Comparison of ENCODE assay signal across 16 cellular contexts in the genomic region with DNA sequence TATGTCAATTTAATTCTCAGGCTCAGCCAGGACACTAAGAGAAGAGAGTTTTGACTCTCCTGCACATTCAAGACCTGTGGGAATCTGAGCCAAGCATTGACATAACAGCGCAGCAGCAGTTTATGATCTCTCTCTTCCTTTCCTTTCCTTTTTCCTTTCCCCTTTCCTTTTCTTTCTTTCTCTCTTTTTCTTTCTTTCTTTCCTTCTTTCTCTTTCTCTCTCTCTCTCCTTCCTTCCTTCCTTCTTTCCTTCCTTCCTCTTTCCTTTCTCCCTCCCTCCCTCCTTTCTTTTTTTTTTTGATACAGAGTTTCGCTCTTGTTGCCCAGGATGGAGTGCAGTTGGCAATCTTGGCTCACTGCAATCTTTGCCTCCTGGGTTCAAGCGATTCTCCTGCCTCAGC. TPM values are rescaled to one million over a fixed set of nuclear protein-coding genes. Genes with fewer than 3 reads are reported as not detected.
DNase-seq lines count a peak whose midpoint lies in the region; ATAC-seq and TF ChIP-seq lines count a peak whose summit lies in the region.
"Had no signal": no experiment of that assay in that cellular context is flagged by ENCODE, and none has a peak within 500 bp of the region (broad histone marks: within the 10 kb centered on the region; RNA-seq: fewer than 3 reads in every experiment).

No MANE protein-coding gene starts in this region.

- H3K27ac Mint-ChIP-seq in T-helper 2 cell treated with Interferon-gamma antibody and Interleukin-4, amounts not matched to agents 5 μg/mL and 100 μg/mL, for 36 hours, result no peak overlapping the region
- H3K27ac Mint-ChIP-seq: activated B cell treated with CpG ODN at 0.5 μM for 24 hours; natural killer cell; stimulated activated memory B cell treated with anti-CD40 and anti-IgM and Interleukin-4, amounts not matched to agents 10 μg/mL and 1 μg/mL and 100 μg/mL, for 72 hours had no signal

- H3K4me1 ChIP-seq in A673 (ENCODE audit: insufficient read depth, low read length, poor library complexity, severe bottlenecking), result peaks cover 1% of the 10 kb centered on the region
- peaks cover 6% of the 10 kb centered on the region for H3K4me1 ChIP-seq in Panc1 (ENCODE audit: control insufficient read depth, insufficient read depth, low read length)
- peaks cover 0 to 2% of the 10 kb centered on the region in 2 donors for H3K4me1 ChIP-seq in neuronal stem cell (ENCODE audit: control insufficient read depth in 2 of 2, insufficient read depth in 1 of 2, low read depth in 1 of 2, low read length in 2 of 2)

- H3K4ac ChIP-seq in neuronal stem cell (ENCODE audit: low read length), result no peak overlapping the region

- H2AFZ ChIP-seq in neuronal stem cell (ENCODE audit: low read length), result peak overlapping the region; percentile 28

- no peak overlapping the region for H3K14ac ChIP-seq in neuronal stem cell (ENCODE audit: low read length)

- CTCF ChIA-PET in A673 (lab: Charles Lee) (no interaction called here), Panc1 (lab: Charles Lee) (no interaction called here)

- H2AK5ac ChIP-seq in neuronal stem cell (ENCODE audit: low read depth, low read length), result no peak overlapping the region

- H4K8ac ChIP-seq in neuronal stem cell (ENCODE audit: low read depth, low read length), result no peak overlapping the region

- H3K23ac ChIP-seq in neuronal stem cell (ENCODE audit: low read depth, low read length, poor library complexity), result no peak overlapping the region

- no peaks in the 10 kb centered on the region for H3K36me3 Mint-ChIP-seq in T-helper 2 cell treated with Interferon-gamma antibody and Interleukin-4, amounts not matched to agents 5 μg/mL and 100 μg/mL, for 36 hours (ENCODE audit: low read depth)
- H3K36me3 Mint-ChIP-seq: natural killer cell; stimulated activated memory B cell treated with anti-CD40 and anti-IgM and Interleukin-4, amounts not matched to agents 10 μg/mL and 1 μg/mL and 100 μg/mL, for 72 hours had no signal

- H3K9me3 ChIP-seq in A673 (ENCODE audit: low read depth, low read length, poor library complexity, severe bottlenecking) (no peaks in the 10 kb centered on the region), Panc1 (ENCODE audit: control insufficient read depth, insufficient read depth, low read depth, low read length) (no peaks in the 10 kb centered on the region), neuronal stem cell (replicated peaks in 1 of 2; ENCODE audit: control insufficient read depth in 2 of 2, insufficient read depth in 1 of 2, low read depth in 1 of 2, low read length in 2 of 2) (no peaks in the 10 kb centered on the region)

- H3K9ac ChIP-seq in neuronal stem cell (ENCODE audit: low read depth, low read length, poor library complexity), result no peak overlapping the region

- peaks cover 6% of the 10 kb centered on the region for H3K4me1 Mint-ChIP-seq in T-helper 2 cell treated with Interferon-gamma antibody and Interleukin-4, amounts not matched to agents 5 μg/mL and 100 μg/mL, for 36 hours (ENCODE audit: low read depth)
- H3K4me1 Mint-ChIP-seq: natural killer cell had no signal

- no peak overlapping the region for H2BK5ac ChIP-seq in neuronal stem cell (ENCODE audit: low read length)

- H2BK120ac ChIP-seq in neuronal stem cell (ENCODE audit: low read depth, low read length), result no peak overlapping the region

- no peak overlapping the region for H2BK12ac ChIP-seq in neuronal stem cell (ENCODE audit: low read length)

- H3K27me3 ChIP-seq in A673 (replicated peaks; ENCODE audit: insufficient read depth, low read depth, low read length, poor library complexity) (no peaks in the 10 kb centered on the region), Panc1 (ENCODE audit: control insufficient read depth, insufficient read depth, low read length) (no peaks in the 10 kb centered on the region), neuronal stem cell (ENCODE audit: control insufficient read depth in 3 of 3, insufficient read depth in 3 of 3, low read depth in 1 of 3, low read length in 3 of 3) (no peaks in the 10 kb centered on the region)

- in situ Hi-C loops in Panc1 (cut with HindIII; ENCODE audit: low pct_unique_long_range_greater_than_20kb, low sequenced_read_pairs), result no loop called here

- BruUV-seq in A673 (replicated peaks; lab: Mats Ljungman, UMichigan) (no TSS peak), Panc1 (replicated peaks; lab: Mats Ljungman, UMichigan) (no TSS peak)

- no peak for TF ChIP-seq CTCF in A673 (conservative IDR thresholded peaks at IDR 0.05; ENCODE audit: low read depth, low read length)
- no peak for TF ChIP-seq CTCF in Panc1 (IDR thresholded peaks at IDR 0.05)
- no peak for TF ChIP-seq CTCF in epithelial cell of esophagus (IDR thresholded peaks at IDR 0.05; ENCODE audit: insufficient read depth, low read depth, low read length, missing control alignments)

- H3K36me3 ChIP-seq in A673 (ENCODE audit: insufficient read depth, low read length, poor library complexity, severe bottlenecking) (no peaks in the 10 kb centered on the region), Panc1 (ENCODE audit: control insufficient read depth, insufficient read depth, low read length) (no peaks in the 10 kb centered on the region), neuronal stem cell (replicated peaks in 1 of 2; ENCODE audit: control insufficient read depth in 2 of 2, insufficient read depth in 2 of 2, low read length in 2 of 2) (no peaks in the 10 kb centered on the region)

- POLR2A ChIA-PET in A673 (lab: Charles Lee; ENCODE audit: low non-redundant PET) (no interaction called here), Panc1 (lab: Charles Lee) (no interaction called here)

- H3K27ac ChIP-seq in A673 (ENCODE audit: low read depth, low read length, poor library complexity, severe bottlenecking), result peak overlapping the region; percentile 15
- peak overlapping the region; percentile 63 for H3K27ac ChIP-seq in Panc1 (ENCODE audit: low read length)
- no peak overlapping the region for H3K27ac ChIP-seq in neuronal stem cell (replicated peaks; ENCODE audit: low read length)

- H3K4me2 ChIP-seq in neuronal stem cell (ENCODE audit: insufficient read depth, low read length, poor library complexity, severe bottlenecking), result no peak overlapping the region

- no peak overlapping the region for H3K4me3 Mint-ChIP-seq in T-helper 2 cell treated with Interferon-gamma antibody and Interleukin-4, amounts not matched to agents 5 μg/mL and 100 μg/mL, for 36 hours
- H3K4me3 Mint-ChIP-seq: activated B cell treated with CpG ODN at 0.5 μM for 24 hours; natural killer cell; stimulated activated memory B cell treated with anti-CD40 and anti-IgM and Interleukin-4, amounts not matched to agents 10 μg/mL and 1 μg/mL and 100 μg/mL, for 72 hours had no signal

- no peak overlapping the region for H3K18ac ChIP-seq in neuronal stem cell (ENCODE audit: low read length)

- no peak overlapping the region for H2BK15ac ChIP-seq in neuronal stem cell (ENCODE audit: low read length)

- no peaks in the 10 kb centered on the region for H3K79me1 ChIP-seq in neuronal stem cell (ENCODE audit: low read depth, low read length)

- no peak overlapping the region for H4K91ac ChIP-seq in neuronal stem cell (ENCODE audit: low read depth, low read length, poor library complexity)

- ATAC-seq in Panc1, result no peak
- ATAC-seq in HG03196 (IDR thresholded peaks at IDR 0.05; ENCODE audit: unreplicated experiment), result no peak
- ATAC-seq: natural killer cell; stimulated activated memory B cell treated with anti-CD40 and anti-IgM and Interleukin-4, amounts not matched to agents 10 μg/mL and 1 μg/mL and 100 μg/mL, for 72 hours had no signal

- no peak overlapping the region for H3K4me3 ChIP-seq in A673 (ENCODE audit: low read depth, low read length, poor library complexity, severe bottlenecking)
- no peak overlapping the region for H3K4me3 ChIP-seq in Panc1 (ENCODE audit: low read depth in 2 of 2, low read length in 2 of 2)
- no peak overlapping the region for H3K4me3 ChIP-seq in epithelial cell of esophagus (ENCODE audit: low read length)
- no peak overlapping the region for H3K4me3 ChIP-seq in neuronal stem cell (ENCODE audit: low read length in 2 of 2)

- H3K27me3 Mint-ChIP-seq in T-helper 2 cell treated with Interferon-gamma antibody and Interleukin-4, amounts not matched to agents 5 μg/mL and 100 μg/mL, for 36 hours (ENCODE audit: low read depth), result no peaks in the 10 kb centered on the region
- H3K27me3 Mint-ChIP-seq: activated B cell treated with CpG ODN at 0.5 μM for 24 hours; stimulated activated memory B cell treated with anti-CD40 and anti-IgM and Interleukin-4, amounts not matched to agents 10 μg/mL and 1 μg/mL and 100 μg/mL, for 72 hours had no signal

- intact Hi-C loops in A673 (cut with micrococcal nuclease; ENCODE audit: unreplicated experiment) (no loop called here), Panc1 (cut with micrococcal nuclease; ENCODE audit: unreplicated experiment) (no loop called here)

- no CpG with 5 or more reads among the region's 3 CpGs for WGBS in neuronal stem cell (ENCODE audit: extremely low coverage in 2 of 2, insufficient read length in 2 of 2, insufficient replicate concordance in 1 of 2), 2 donors

- no peaks in the 10 kb centered on the region for H3K9me3 Mint-ChIP-seq in T-helper 2 cell treated with Interferon-gamma antibody and Interleukin-4, amounts not matched to agents 5 μg/mL and 100 μg/mL, for 36 hours
- H3K9me3 Mint-ChIP-seq: activated B cell treated with CpG ODN at 0.5 μM for 24 hours; natural killer cell; stimulated activated memory B cell treated with anti-CD40 and anti-IgM and Interleukin-4, amounts not matched to agents 10 μg/mL and 1 μg/mL and 100 μg/mL, for 72 hours had no signal

- no peak for DNase-seq in A673 (ENCODE audit: low spot score)
- DNase-seq in Panc1 (ENCODE audit: low read depth, low spot score), result no peak
- DNase-seq in epithelial cell of esophagus (ENCODE audit: low read depth), result peak; percentile 38
- no peak for DNase-seq in neuronal stem cell (ENCODE audit: low spot score)
- no peak for DNase-seq in T-helper 2 cell treated with Interferon-gamma antibody and Interleukin-4, amounts not matched to agents 5 μg/mL and 100 μg/mL, for 36 hours (ENCODE audit: low spot score)
- DNase-seq in cerebellar nuclear complex (lab: John Stamatoyannopoulos, UW), result no peak
- DNase-seq in NK-92 treated with Interleukin-12 subunit alpha and Interleukin-12 subunit beta, amount 100 ng/mL, for 24 hours (lab: John Stamatoyannopoulos, UW), result no peak
- DNase-seq: activated B cell treated with CpG ODN at 0.5 μM for 24 hours; activated naive CD4-positive, alpha-beta T cell; glutamatergic neuron; kidney; natural killer cell; NCI-H1048; NCI-H2171 had no signal

RNA-seq across cellular contexts. Expression of a gene that starts 21.6 kb away (rescaled TPM):
- total RNA-seq in A673 (2021) (21.6 and 27.4 TPM in 2 replicates), Panc1 (2021; ENCODE audit: unreplicated experiment) (173 TPM)
- 215 TPM for polyA plus RNA-seq in Panc1 (2012; ENCODE audit: insufficient read length)
- polyA plus RNA-seq in neuronal stem cell (2013, experiment 1 of 2), result 45.4 TPM
- polyA plus RNA-seq in neuronal stem cell (2013, experiment 2 of 2), result 44.2 TPM
